In the genomic region with DNA sequence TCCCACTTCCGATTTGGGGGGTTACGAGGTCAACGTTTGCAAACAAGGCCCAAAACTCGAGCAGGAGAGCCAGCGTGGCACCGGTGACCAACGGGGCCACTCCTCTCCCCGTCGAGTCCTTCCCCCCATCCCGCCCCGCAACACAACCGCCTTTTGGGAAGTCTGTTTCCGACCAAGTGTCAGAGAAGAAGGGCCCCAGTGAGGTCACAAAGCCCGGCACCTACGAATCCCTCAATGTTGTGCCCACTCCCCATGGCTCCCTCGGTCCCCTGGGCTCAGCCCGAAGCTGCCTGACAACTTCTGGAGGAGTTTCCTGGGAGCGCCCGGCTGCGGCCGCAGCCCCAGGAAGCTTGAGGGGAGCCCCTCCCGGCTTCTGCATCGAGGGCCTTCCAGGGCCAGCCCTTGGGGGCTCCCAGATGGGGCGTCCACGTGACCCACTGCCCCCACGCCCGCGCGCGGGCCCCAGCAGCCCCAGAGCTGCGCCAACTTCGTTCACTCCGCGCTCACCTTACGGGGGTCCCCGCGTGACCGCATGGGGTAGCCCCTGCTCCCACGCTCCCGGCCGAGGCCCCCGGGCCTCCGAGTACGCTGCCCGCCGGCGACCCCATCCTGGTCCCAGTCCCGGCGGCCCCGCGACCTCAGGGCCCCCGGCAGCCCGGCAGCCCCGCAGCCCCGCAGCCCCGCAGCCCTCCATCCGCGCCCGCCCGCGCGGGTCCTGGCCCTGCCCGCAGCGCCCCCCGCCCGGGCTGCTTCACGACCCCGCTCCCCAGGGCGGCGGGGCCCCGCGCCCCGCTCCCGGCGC, we compare ENCODE assay signal across 8 cellular contexts. TPM values are rescaled to one million over a fixed set of nuclear protein-coding genes. Genes with fewer than 3 reads are reported as not detected.
DNase-seq lines count a peak whose midpoint lies in the region; ATAC-seq and TF ChIP-seq lines count a peak whose summit lies in the region.

No MANE protein-coding gene starts in this region.

- no peaks in the 10 kb centered on the region for H4K20me1 ChIP-seq in OCI-LY3 (ENCODE audit: insufficient read depth, low read length)

- peak overlapping the region; percentile 85 for H3K9ac ChIP-seq in OCI-LY3 (ENCODE audit: low read length)

- no peak overlapping the region for H3K27ac ChIP-seq in OCI-LY3 (ENCODE audit: low read length)
- peak overlapping the region; percentile 95 for H3K27ac ChIP-seq in temporal lobe (ENCODE audit: low read depth, low read length)

- no peaks in the 10 kb centered on the region for H3K9me3 ChIP-seq in OCI-LY3 (ENCODE audit: insufficient read depth, low read length)

- H3K4me2 ChIP-seq in OCI-LY3 (ENCODE audit: low read length): peak overlapping the region; percentile 99

- H3K4me1 Mint-ChIP-seq in chondrocyte (ENCODE audit: low read depth): peaks cover 35% of the 10 kb centered on the region

- H3K4me3 Mint-ChIP-seq in chondrocyte (ENCODE audit: unreplicated experiment): peak overlapping the region; percentile 94

- no peaks in the 10 kb centered on the region for H3K36me3 ChIP-seq in OCI-LY3 (replicated peaks; ENCODE audit: low read depth, low read length)

- peaks cover 21% of the 10 kb centered on the region for H3K79me2 ChIP-seq in OCI-LY3 (ENCODE audit: low read length)

- H3K36me3 Mint-ChIP-seq in chondrocyte (ENCODE audit: low read depth): peaks cover 3% of the 10 kb centered on the region

- peaks cover 14% of the 10 kb centered on the region for H3K4me1 ChIP-seq in OCI-LY3 (ENCODE audit: low read length)

- H3K9me3 Mint-ChIP-seq in chondrocyte (ENCODE audit: low read depth): no peaks in the 10 kb centered on the region

- no peaks in the 10 kb centered on the region for H3K27me3 Mint-ChIP-seq in chondrocyte (ENCODE audit: low read depth)

- intact Hi-C loops in lower leg skin (cut with DNase I; ENCODE audit: low total_unique reads): no loop called here

- H3K4me3 ChIP-seq in OCI-LY3 (ENCODE audit: low read length): peak overlapping the region; percentile 99
- H3K4me3 ChIP-seq in lower leg skin (ENCODE audit: low read depth, poor library complexity, severe bottlenecking): peak overlapping the region; percentile 45

- TF ChIP-seq POLR2A in lower leg skin (IDR thresholded peaks at IDR 0.05): no peak

- TF ChIP-seq CTCF in OCI-LY3 (IDR thresholded peaks at IDR 0.05; ENCODE audit: low read depth, low read length): no peak
- no peak for TF ChIP-seq CTCF in chondrocyte (IDR thresholded peaks at IDR 0.05)
- no peak for TF ChIP-seq CTCF in lower leg skin (IDR thresholded peaks at IDR 0.05)

- WGBS in lower leg skin, 2 donors: 0 to 1% methylated on average over 20 to 23 of the region's 75 CpGs

- H3K27me3 ChIP-seq in OCI-LY3 (ENCODE audit: low read depth, low read length): no peaks in the 10 kb centered on the region

- DNase-seq in EL (peak; percentile 40), chondrocyte (ENCODE audit: low spot score) (peak; percentile 82), lower leg skin (ENCODE audit: low spot score in 2 of 2) (peak in 1 of 2 donors; percentile 86), SW480 (ENCODE audit: low spot score) (no peak)

- peak; percentile 8 for ATAC-seq in GM21786 (IDR thresholded peaks at IDR 0.05; ENCODE audit: unreplicated experiment)
- ATAC-seq in HG02763 (IDR thresholded peaks at IDR 0.05; ENCODE audit: unreplicated experiment): no peak

- peak overlapping the region; percentile 84 for H2AFZ ChIP-seq in OCI-LY3 (ENCODE audit: low read depth, low read length)

- H3K27ac Mint-ChIP-seq in chondrocyte (ENCODE audit: unreplicated experiment): peak overlapping the region; percentile 98

RNA-seq across cellular contexts. Expression of gene CDK2AP1, which starts 1.1 kb away (rescaled TPM):
- total RNA-seq in chondrocyte: 263 to 301 TPM (median 280 TPM) in 3 replicates
- total RNA-seq in lower leg skin: 10 to 100 TPM; 35.3 to 85.6 (median 56.3) TPM
- total RNA-seq in temporal lobe: 67.6 TPM

RNA-seq across cellular contexts. Expression of gene MTRFR, which starts 37.3 kb away (rescaled TPM):
- total RNA-seq in chondrocyte (11.5 to 14.4 TPM (median 12.2 TPM) in 3 replicates), lower leg skin (10 to 100 TPM in 3 of 4 donors, 1 to 10 TPM in 1; 9.8 to 27.0 (median 11.8) TPM), temporal lobe (11.1 TPM)

RNA-seq across cellular contexts. Expression of gene MPHOSPH9, which starts 37.6 kb away (rescaled TPM):
- 24.9 to 35.5 TPM (median 27.2 TPM) in 3 replicates for total RNA-seq in chondrocyte
- 10 to 100 TPM in 1 of 4 donors, 1 to 10 TPM in 3; 3.5 to 16.8 (median 9.8) TPM for total RNA-seq in lower leg skin
- 65.4 TPM for total RNA-seq in temporal lobe
